24 cellular contexts compared by ENCODE assay signal in genomic region chr19:40936755-40937154, GRCh38. TPM values are rescaled to one million over a fixed set of nuclear protein-coding genes. Genes with fewer than 3 reads are reported as not detected.
DNase-seq lines count a peak whose midpoint lies in the region; ATAC-seq, FAIRE-seq and TF ChIP-seq lines count a peak whose summit lies in the region.
"Had no signal": no experiment of that assay in that cellular context is flagged by ENCODE, and none has a peak within 500 bp of the region (broad histone marks: within the 10 kb centered on the region; RNA-seq: fewer than 3 reads in every experiment).

No MANE protein-coding gene starts in this region.

- no peak overlapping the region for H2AFZ ChIP-seq in astrocyte (ENCODE audit: low read depth, low read length)

- H3K27me3 ChIP-seq in astrocyte (ENCODE audit: insufficient read depth, low read length) (no peaks in the 10 kb centered on the region), bronchial epithelial cell (ENCODE audit: control insufficient read depth, insufficient read depth, low read length) (peaks cover 2% of the 10 kb centered on the region)
- H3K27me3 ChIP-seq: BLaER1 had no signal

- ATAC-seq in GM21381 (IDR thresholded peaks at IDR 0.05; ENCODE audit: unreplicated experiment) = no peak
- ATAC-seq: A549 had no signal

- no peak for TF ChIP-seq CTCF in HEK293 (tag by site-specific recombination; IDR thresholded peaks at IDR 0.05)
- no peak for TF ChIP-seq CTCF in astrocyte (IDR thresholded peaks at IDR 0.05; ENCODE audit: insufficient read depth, low read depth, low read length)
- TF ChIP-seq CTCF in bronchial epithelial cell (IDR thresholded peaks at IDR 0.05; ENCODE audit: insufficient read depth, low read length, severe bottlenecking) = no peak

- H3K4me3 Mint-ChIP-seq in astrocyte (ENCODE audit: unreplicated experiment) = peak overlapping the region; percentile 2
- H3K4me3 Mint-ChIP-seq: CD14-positive monocyte; CD4-positive, alpha-beta memory T cell; CD4-positive, CD25-positive, alpha-beta regulatory T cell; CD8-positive, alpha-beta memory T cell had no signal

- H3K27ac ChIP-seq in HEK293 (ENCODE audit: extremely low read depth, low read depth, low read length) (no peak overlapping the region), astrocyte (ENCODE audit: low read depth, low read length) (no peak overlapping the region)
- H3K27ac ChIP-seq: 22Rv1, A549, BLaER1 had no signal

- H3K27ac Mint-ChIP-seq in astrocyte (ENCODE audit: unreplicated experiment) = no peak overlapping the region
- H3K27ac Mint-ChIP-seq: CD14-positive monocyte; CD4-positive, alpha-beta memory T cell had no signal

- no peaks in the 10 kb centered on the region for H4K20me1 ChIP-seq in astrocyte (ENCODE audit: insufficient read depth, low read length)
- H4K20me1 ChIP-seq: BLaER1 had no signal

- DNase-seq in astrocyte (ENCODE audit: low read depth) (no peak), bronchial epithelial cell (ENCODE audit: low read depth) (no peak), HUDEP-2 (lab: John Stamatoyannopoulos, UW; ENCODE audit: unreplicated experiment in 76 of 76) (no peak), HCEC 1CT (no peak)
- DNase-seq: BE2C; C1 segment of cervical spinal cord; Calu3; CD4-positive, alpha-beta memory T cell; CD4-positive, CD25-positive, alpha-beta regulatory T cell; CD8-positive, alpha-beta memory T cell; COR-L47; DMS79 treated with DMSO at 0.1 percent for 48 hours; GF-D8 had no signal

- POLR2A ChIA-PET in HEK293 (lab: Yijun Ruan, JAX) = interaction anchor here (0.6 kb wide), 1 partner anchor 298 kb away, joined by 5 read pairs; no protein-coding TSS in a partner anchor

- H3K4me3 ChIP-seq in HEK293 (ENCODE audit: low read depth, low read length) (no peak overlapping the region), astrocyte (ENCODE audit: insufficient read depth, low read depth, low read length) (no peak overlapping the region), bronchial epithelial cell (ENCODE audit: low read depth, low read length) (no peak overlapping the region)
- H3K4me3 ChIP-seq: A549, BLaER1 had no signal

- 0 out of 2 replicates have a peak, but pooled peaks cover 3% of the 10 kb centered on the region for H3K4me1 ChIP-seq in HEK293 (ENCODE audit: control insufficient read depth, insufficient read depth, low read length)
- H3K4me1 ChIP-seq in astrocyte (ENCODE audit: insufficient read depth, low read length) = no peaks in the 10 kb centered on the region
- H3K4me1 ChIP-seq: BE2C, BLaER1 had no signal

- no peak overlapping the region for H3K4me2 ChIP-seq in astrocyte (ENCODE audit: low read length)
- H3K4me2 ChIP-seq: A549, BLaER1 had no signal

- H3K4me1 Mint-ChIP-seq in astrocyte (ENCODE audit: low read depth, unreplicated experiment) = no peaks in the 10 kb centered on the region
- H3K4me1 Mint-ChIP-seq: CD8-positive, alpha-beta memory T cell had no signal

- H3K36me3 Mint-ChIP-seq in astrocyte (ENCODE audit: low read depth, unreplicated experiment) = no peaks in the 10 kb centered on the region
- H3K36me3 Mint-ChIP-seq: CD14-positive monocyte; CD4-positive, CD25-positive, alpha-beta regulatory T cell had no signal

- no peaks in the 10 kb centered on the region for H3K79me2 ChIP-seq in astrocyte (ENCODE audit: insufficient read depth, low read length)

- peaks cover 2% of the 10 kb centered on the region for H3K9me3 Mint-ChIP-seq in astrocyte (ENCODE audit: unreplicated experiment)
- H3K9me3 Mint-ChIP-seq: CD8-positive, alpha-beta memory T cell had no signal

- no peaks in the 10 kb centered on the region for H3K36me3 ChIP-seq in HEK293 (ENCODE audit: control insufficient read depth in 2 of 2, insufficient read depth in 1 of 2, low read length in 2 of 2)
- no peaks in the 10 kb centered on the region for H3K36me3 ChIP-seq in astrocyte (ENCODE audit: insufficient read depth, low read length)
- H3K36me3 ChIP-seq in bronchial epithelial cell (ENCODE audit: control insufficient read depth, insufficient read depth, low read length) = no peaks in the 10 kb centered on the region
- H3K36me3 ChIP-seq: BE2C, BLaER1 had no signal

- CTCF ChIA-PET in HEK293 (lab: Yijun Ruan, JAX) = interaction anchor here (0.6 to 0.9 kb wide), 4 partner anchors 13 to 209 kb away, joined by 3 to 5 read pairs (median 3); no protein-coding TSS in a partner anchor

- H3K27me3 Mint-ChIP-seq in astrocyte (ENCODE audit: low read depth, unreplicated experiment) = peaks cover 33% of the 10 kb centered on the region

- FAIRE-seq in astrocyte (lab: Jason Lieb, UNC) (no peak), bronchial epithelial cell (lab: Jason Lieb, UNC) (peak; percentile 52)
- FAIRE-seq: D721Med, G401.6, GM12891, GM19239 had no signal

- no peak overlapping the region for H3K9ac ChIP-seq in astrocyte (ENCODE audit: low read length)
- H3K9ac ChIP-seq: BLaER1 had no signal

- H3K9me3 ChIP-seq in HEK293 (ENCODE audit: control insufficient read depth, insufficient read depth, low read depth, low read length) (peaks cover 2% of the 10 kb centered on the region; the same call in 1 of the 2 replicates), astrocyte (ENCODE audit: insufficient read depth, low read depth, low read length) (no peaks in the 10 kb centered on the region)
- H3K9me3 ChIP-seq: A549, BE2C had no signal

TF ChIP-seq in HEK293, 187 proteins besides CTCF, POLR2A, EP300 and RAD21:
- peak; percentile 56; the same call in 1 of the 2 replicates for TF ChIP-seq ZNF121 (tag by site-specific recombination; IDR thresholded peaks at IDR 0.05)
- TF ChIP-seq ZNF302 (tag by site-specific recombination; IDR thresholded peaks at IDR 0.05; ENCODE audit: low read depth) = no peak
- no peak for TF ChIP-seq OVOL3 (tag by site-specific recombination; IDR thresholded peaks at IDR 0.05)
- no peak for TF ChIP-seq ZNF473 (tag by site-specific recombination; IDR thresholded peaks at IDR 0.05)
TF ChIP-seq in HEK293: peak in this region for 1.

RNA-seq across cellular contexts. Expression of gene CYP2B6, which starts 54.3 kb away (rescaled TPM):
- total RNA-seq in astrocyte = not detected in 2 replicates
- total RNA-seq in bronchial epithelial cell = not detected in 2 replicates
- total RNA-seq: A172; CD4-positive, alpha-beta memory T cell; CD4-positive, CD25-positive, alpha-beta regulatory T cell; CD8-positive, alpha-beta memory T cell had no signal

RNA-seq across cellular contexts. Expression of gene CYP2A7, which starts 54.7 kb away (rescaled TPM):
- total RNA-seq in astrocyte (not detected in 2 replicates), bronchial epithelial cell (not detected in 2 replicates)
- total RNA-seq: A172; Calu3; CD4-positive, alpha-beta memory T cell; CD4-positive, CD25-positive, alpha-beta regulatory T cell; CD8-positive, alpha-beta memory T cell had no signal
